Comparison of ENCODE assay signal across 27 cellular contexts in the genomic region with DNA sequence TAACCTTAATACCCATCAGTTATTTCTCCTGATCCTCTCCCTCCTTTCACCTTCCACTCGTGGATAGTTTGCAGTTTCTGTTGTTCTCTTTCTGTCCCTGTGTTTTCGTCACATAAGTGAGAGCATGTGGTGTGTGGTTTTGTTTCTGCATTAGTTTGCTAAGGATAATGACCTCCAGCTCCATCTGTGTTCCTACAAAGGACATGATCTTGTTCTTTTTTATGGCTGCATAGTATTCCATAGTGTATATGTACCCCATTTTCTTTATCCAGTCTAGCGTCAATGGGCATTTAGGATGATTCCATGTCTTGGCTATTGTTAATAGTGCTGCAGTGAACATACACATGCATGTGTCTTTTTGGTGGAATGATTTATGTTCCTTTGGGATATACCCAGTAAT. TPM values are rescaled to one million over a fixed set of nuclear protein-coding genes. Genes with fewer than 3 reads are reported as not detected.
DNase-seq lines count a peak whose midpoint lies in the region; ATAC-seq, FAIRE-seq and TF ChIP-seq lines count a peak whose summit lies in the region.
"Had no signal": no experiment of that assay in that cellular context is flagged by ENCODE, and none has a peak within 500 bp of the region (broad histone marks: within the 10 kb centered on the region; RNA-seq: fewer than 3 reads in every experiment).

No MANE protein-coding gene starts in this region.

- no peaks in the 10 kb centered on the region for H3K9me3 Mint-ChIP-seq in endothelial cell (ENCODE audit: unreplicated experiment)

- no peaks in the 10 kb centered on the region for H3K4me1 ChIP-seq in HEK293 (ENCODE audit: control insufficient read depth, insufficient read depth, low read length)
- H3K4me1 ChIP-seq: BLaER1 treated with 17β-estradiol and CSF1 and Interleukin-3, amounts not matched to agents 10 nM and 100 nM; Caco-2 had no signal

- H3K36me3 Mint-ChIP-seq in endothelial cell (ENCODE audit: low read depth, unreplicated experiment): peaks cover 14% of the 10 kb centered on the region

- H3K36me3 ChIP-seq in HEK293 (ENCODE audit: control insufficient read depth in 2 of 2, insufficient read depth in 1 of 2, low read length in 2 of 2): peaks cover 10 to 11% of the 10 kb centered on the region in 2 experiments; a peak in 2 of 3 replicates

- ATAC-seq in HG03039 (IDR thresholded peaks at IDR 0.05; ENCODE audit: unreplicated experiment): no peak
- ATAC-seq: CD8-positive, alpha-beta T cell; GM12878 had no signal

- peak; percentile 73 for FAIRE-seq in D721Med (lab: Jason Lieb, UNC)
- FAIRE-seq: A204.1, GM12878, GM19239 had no signal

- H3K27me3 Mint-ChIP-seq in endothelial cell (ENCODE audit: unreplicated experiment): no peaks in the 10 kb centered on the region
- H3K27me3 Mint-ChIP-seq: CD4-positive, alpha-beta T cell had no signal

- peak overlapping the region; percentile 10 for H3K4me3 Mint-ChIP-seq in endothelial cell (ENCODE audit: unreplicated experiment)
- H3K4me3 Mint-ChIP-seq: B cell; CD4-positive, alpha-beta T cell; CD8-positive, alpha-beta T cell had no signal

- no peaks in the 10 kb centered on the region for H3K4me1 Mint-ChIP-seq in endothelial cell (ENCODE audit: unreplicated experiment)
- H3K4me1 Mint-ChIP-seq: B cell had no signal

- no peaks in the 10 kb centered on the region for H3K9me3 ChIP-seq in HEK293 (ENCODE audit: control insufficient read depth, insufficient read depth, low read depth, low read length)
- H3K9me3 ChIP-seq: Caco-2 had no signal

- H3K27ac ChIP-seq in HEK293 (ENCODE audit: extremely low read depth, low read depth, low read length): no peak overlapping the region
- H3K27ac ChIP-seq: BLaER1 treated with 17β-estradiol and CSF1 and Interleukin-3, amounts not matched to agents 10 nM and 100 nM; C4-2B had no signal

- POLR2A ChIA-PET in HEK293 (lab: Yijun Ruan, JAX): no interaction called here

- no peak overlapping the region for H3K4me3 ChIP-seq in HEK293 (ENCODE audit: low read depth, low read length)
- H3K4me3 ChIP-seq: BLaER1 treated with 17β-estradiol and CSF1 and Interleukin-3, amounts not matched to agents 10 nM and 100 nM; GM12878 had no signal

- no peak overlapping the region for H3K27ac Mint-ChIP-seq in endothelial cell (ENCODE audit: unreplicated experiment)
- H3K27ac Mint-ChIP-seq: B cell; CD4-positive, alpha-beta T cell; CD8-positive, alpha-beta T cell had no signal

- TF ChIP-seq CTCF in D721Med (IDR thresholded peaks at IDR 0.05; ENCODE audit: insufficient read depth, missing control alignments) (no peak), HEK293 (tag by site-specific recombination; IDR thresholded peaks at IDR 0.05) (no peak), endothelial cell (IDR thresholded peaks at IDR 0.05; ENCODE audit: unreplicated experiment) (no peak)

- CTCF ChIA-PET in HEK293 (lab: Yijun Ruan, JAX): interaction anchor here (0.6 to 0.8 kb wide), 2 partner anchors 184 to 206 kb away, joined by 3 to 6 read pairs; no protein-coding TSS in a partner anchor

- no peak for DNase-seq in D721Med (ENCODE audit: insufficient read length, low spot score)
- no peak for DNase-seq in endothelial cell (ENCODE audit: low spot score)
- DNase-seq in dedifferentiated amniotic fluid mesenchymal stem cell (ENCODE audit: extremely low spot score): no peak
- DNase-seq in NK-92 treated with Interleukin-12 subunit alpha and Interleukin-12 subunit beta, amount 100 ng/mL, for 24 hours (lab: John Stamatoyannopoulos, UW): no peak
- DNase-seq: 8988T; AML-193; Caco-2; Calu3; CD4-positive, alpha-beta T cell; CD8-positive, alpha-beta T cell; DMS 273 treated with DMSO at 0.1 percent for 48 hours; DMS153; DMS53; DMS79; DND-41; EL; GDM1 had no signal

TF ChIP-seq in HEK293, 187 proteins besides CTCF, POLR2A, EP300 and RAD21:
- TF ChIP-seq ZNF354C (tag by site-specific recombination; IDR thresholded peaks at IDR 0.05; ENCODE audit: borderline replicate concordance, low read depth) (no peak), ZNF146 (tag by site-specific recombination; IDR thresholded peaks at IDR 0.05) (peak; percentile 96)
- TF ChIP-seq, protein P1, sequence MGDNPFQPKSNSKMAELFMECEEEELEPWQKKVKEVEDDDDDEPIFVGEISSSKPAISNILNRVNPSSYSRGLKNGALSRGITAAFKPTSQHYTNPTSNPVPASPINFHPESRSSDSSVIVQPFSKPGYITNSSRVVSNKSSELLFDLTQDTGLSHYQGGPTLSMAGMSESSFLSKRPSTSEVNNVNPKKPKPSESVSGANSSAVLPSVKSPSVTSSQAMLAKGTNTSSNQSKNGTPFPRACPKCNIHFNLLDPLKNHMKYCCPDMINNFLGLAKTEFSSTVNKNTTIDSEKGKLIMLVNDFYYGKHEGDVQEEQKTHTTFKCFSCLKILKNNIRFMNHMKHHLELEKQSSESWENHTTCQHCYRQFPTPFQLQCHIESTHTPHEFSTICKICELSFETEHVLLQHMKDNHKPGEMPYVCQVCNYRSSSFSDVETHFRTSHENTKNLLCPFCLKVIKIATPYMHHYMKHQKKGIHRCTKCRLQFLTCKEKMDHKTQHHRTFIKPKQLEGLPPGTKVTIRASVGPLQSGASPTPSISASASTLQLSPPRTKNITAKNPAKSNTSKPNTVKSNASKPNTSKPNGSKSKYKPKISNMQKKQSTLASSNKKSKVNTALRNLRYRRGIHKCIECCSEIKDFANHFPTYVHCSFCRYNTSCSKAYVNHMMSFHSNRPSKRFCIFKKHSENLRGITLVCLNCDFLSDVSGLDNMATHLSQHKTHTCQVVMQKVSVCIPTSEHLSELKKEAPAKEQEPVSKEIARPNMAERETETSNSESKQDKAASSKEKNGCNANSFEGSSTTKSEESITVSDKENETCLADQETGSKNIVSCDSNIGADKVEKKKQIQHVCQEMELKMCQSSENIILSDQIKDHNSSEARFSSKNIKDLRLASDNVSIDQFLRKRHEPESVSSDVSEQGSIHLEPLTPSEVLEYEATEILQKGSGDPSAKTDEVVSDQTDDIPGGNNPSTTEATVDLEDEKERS (tag by site-specific recombination; IDR thresholded peaks at IDR 0.05): peak; percentile 66; the same call in 1 of the 2 replicates
- TF ChIP-seq, protein P2, sequence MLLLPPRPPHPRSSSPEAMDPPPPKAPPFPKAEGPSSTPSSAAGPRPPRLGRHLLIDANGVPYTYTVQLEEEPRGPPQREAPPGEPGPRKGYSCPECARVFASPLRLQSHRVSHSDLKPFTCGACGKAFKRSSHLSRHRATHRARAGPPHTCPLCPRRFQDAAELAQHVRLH (tag by site-specific recombination; IDR thresholded peaks at IDR 0.05): peak; percentile 55; the same call in 1 of the 2 replicates

RNA-seq across cellular contexts. Expression of gene GPR25, which starts 36.6 kb away (rescaled TPM):
- total RNA-seq in endothelial cell (ENCODE audit: unreplicated experiment): not detected
- total RNA-seq: Caco-2, Calu3, Daoy, G401, GM12878 had no signal

RNA-seq across cellular contexts. Expression of gene INAVA, which starts 58.5 kb away (rescaled TPM):
- total RNA-seq in endothelial cell (ENCODE audit: unreplicated experiment): 35.8 TPM
- total RNA-seq: CD8-positive, alpha-beta T cell had no signal
